6 cellular contexts compared by ENCODE assay signal in the genomic region with DNA sequence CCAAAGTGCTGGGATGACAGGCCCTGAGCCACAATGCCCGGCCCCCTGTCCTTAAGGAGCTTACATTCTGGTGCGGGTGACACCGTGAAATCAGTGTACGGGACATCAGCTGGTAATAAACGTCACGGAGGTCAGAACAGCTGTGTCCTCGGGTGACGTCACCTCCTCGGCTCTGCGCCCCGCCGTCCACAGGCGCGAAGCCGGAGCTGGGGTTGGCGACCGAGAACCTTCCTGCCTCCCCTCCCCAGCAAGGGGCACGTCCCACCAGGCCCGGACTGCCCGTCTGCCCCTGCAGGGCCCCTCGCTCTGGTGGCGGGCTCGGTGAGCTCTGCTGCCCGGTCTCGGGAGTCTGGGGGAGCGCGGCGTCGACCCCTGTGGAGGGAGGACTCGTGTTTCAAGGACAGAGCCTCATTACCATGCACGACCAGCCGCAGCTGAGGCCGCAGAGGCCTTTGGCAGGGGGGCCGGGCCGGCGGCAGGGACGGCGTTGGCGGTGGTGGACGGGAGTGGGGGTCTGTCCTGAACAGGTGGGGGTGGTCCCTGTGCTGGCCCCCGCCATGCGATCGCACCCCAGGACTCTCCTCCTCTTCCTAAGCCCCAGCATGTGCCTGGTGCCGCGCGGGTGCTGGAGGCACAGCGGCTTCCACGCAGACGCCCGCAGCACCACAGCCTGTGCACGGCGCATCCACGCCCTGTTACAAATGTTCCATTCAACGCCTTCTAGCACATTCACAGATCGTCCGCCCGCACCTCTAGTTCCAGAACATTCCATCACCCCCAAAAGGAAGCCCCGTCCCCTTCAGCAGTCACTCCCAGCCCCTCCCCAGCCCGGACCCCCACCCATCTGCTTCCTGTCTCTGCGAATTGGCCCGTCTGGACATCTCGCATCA.
DNase-seq lines count a peak whose midpoint lies in the region; ATAC-seq and TF ChIP-seq lines count a peak whose summit lies in the region.

No MANE protein-coding gene starts in this region.

- H3K27ac Mint-ChIP-seq in memory B cell, result peak overlapping the region; percentile 84

- peaks cover 3% of the 10 kb centered on the region for H3K27me3 Mint-ChIP-seq in memory B cell

- H3K36me3 Mint-ChIP-seq in memory B cell, result peaks cover 1% of the 10 kb centered on the region

- DNase-seq in EH (ENCODE audit: low read depth), result peak; percentile 55
- DNase-seq in cardiac fibroblast (ENCODE audit: low read depth in 2 of 2), result peak; percentile 55 to 59
- peak in 1 of 2 donors; percentile 69 for DNase-seq in memory B cell (ENCODE audit: low spot score in 2 of 2)
- no peak for DNase-seq in stimulated activated CD4-positive, alpha-beta T cell treated with anti-CD3 and anti-CD28 coated beads, Interleukin-15, amount 100 ng/mL, for 24 hours
- no peak for DNase-seq in HuH-7.5 (ENCODE audit: low spot score)
- no peak for DNase-seq in effector CD4-positive, alpha-beta T cell

- H3K4me1 Mint-ChIP-seq in memory B cell, result peaks cover 28% of the 10 kb centered on the region

- ATAC-seq in memory B cell (ENCODE audit: low read depth), result peak; percentile 67

- TF ChIP-seq CTCF in cardiac fibroblast (IDR thresholded peaks at IDR 0.05; ENCODE audit: low read depth, low read length), result no peak

- no peaks in the 10 kb centered on the region for H3K9me3 Mint-ChIP-seq in memory B cell

- no peak overlapping the region for H3K4me3 ChIP-seq in cardiac fibroblast (replicated peaks in 1 of 2; ENCODE audit: low read depth in 2 of 2, low read length in 2 of 2)

- H3K4me3 Mint-ChIP-seq in memory B cell, result peak overlapping the region; percentile 87

Comparison
In these comparisons a context has a peak if more than half of its experiments do, and no peak if none do; other contexts are left out.
1. DNase-seq: peak in EH (single experiment) and cardiac fibroblast (2 of 2); none in stimulated activated CD4-positive, alpha-beta T cell treated with anti-CD3 and anti-CD28 coated beads, Interleukin-15, amount 100 ng/mL, for 24 hours (single experiment), HuH-7.5 (single experiment) and effector CD4-positive, alpha-beta T cell (single experiment).